22 cellular contexts compared by ENCODE assay signal in the genomic region with DNA sequence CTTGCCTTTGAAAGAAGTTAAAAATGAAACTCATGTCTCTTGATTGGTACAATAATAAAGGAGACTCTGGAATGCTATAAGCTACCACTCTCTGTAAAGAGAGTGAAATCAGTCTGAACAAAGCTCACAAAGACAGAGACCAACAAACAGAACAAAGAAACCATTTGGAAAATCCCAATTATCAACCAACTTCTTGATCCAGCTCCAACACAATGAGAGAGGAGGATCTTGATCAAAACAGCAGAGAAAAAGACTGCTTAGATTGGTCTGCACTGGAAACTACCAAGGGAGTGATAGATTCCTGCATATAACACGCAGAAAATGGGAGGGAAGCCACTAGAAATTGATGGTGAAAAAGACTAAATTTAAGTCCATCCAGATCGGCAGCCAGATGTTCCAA. TPM values are rescaled to one million over a fixed set of nuclear protein-coding genes. Genes with fewer than 3 reads are reported as not detected.
DNase-seq lines count a peak whose midpoint lies in the region; ATAC-seq lines count a peak whose summit lies in the region.
"Had no signal": no experiment of that assay in that cellular context is flagged by ENCODE, and none has a peak within 500 bp of the region (broad histone marks: within the 10 kb centered on the region; RNA-seq: fewer than 3 reads in every experiment).

No MANE protein-coding gene starts in this region.

- H3K27ac Mint-ChIP-seq in activated T-cell treated with anti-CD3 and anti-CD28 coated beads, Interleukin-2, amount 50 U/mL, for 72 hours, result peak overlapping the region; percentile 84
- H3K27ac Mint-ChIP-seq in activated T-helper 17 cell treated with anti-CD3 and anti-CD28 coated beads, Interleukin-2, amount 50 U/mL, for 72 hours, result peak overlapping the region; percentile 31
- H3K27ac Mint-ChIP-seq: B cell had no signal

- no peaks in the 10 kb centered on the region for H3K27me3 Mint-ChIP-seq in activated T-cell treated with anti-CD3 and anti-CD28 coated beads, Interleukin-2, amount 50 U/mL, for 72 hours (ENCODE audit: low read depth)
- no peaks in the 10 kb centered on the region for H3K27me3 Mint-ChIP-seq in activated T-helper 17 cell treated with anti-CD3 and anti-CD28 coated beads, Interleukin-2, amount 50 U/mL, for 72 hours
- H3K27me3 Mint-ChIP-seq: B cell; stimulated activated memory B cell treated with anti-CD40 and anti-IgM and Interleukin-4, amounts not matched to agents 10 μg/mL and 1 μg/mL and 100 μg/mL, for 72 hours had no signal

- in situ Hi-C loops in KBM-7 (cut with MboI; ENCODE audit: low pct_unique_long_range_greater_than_20kb, low sequenced_read_pairs), result loop anchor here (25.0 kb wide), 1 partner anchor 139 kb away; the partner anchor contains the start of gene MELK

- H3K9me3 Mint-ChIP-seq in activated T-cell treated with anti-CD3 and anti-CD28 coated beads, Interleukin-2, amount 50 U/mL, for 72 hours, result no peaks in the 10 kb centered on the region
- no peaks in the 10 kb centered on the region for H3K9me3 Mint-ChIP-seq in activated T-helper 17 cell treated with anti-CD3 and anti-CD28 coated beads, Interleukin-2, amount 50 U/mL, for 72 hours
- H3K9me3 Mint-ChIP-seq: stimulated activated memory B cell treated with anti-CD40 and anti-IgM and Interleukin-4, amounts not matched to agents 10 μg/mL and 1 μg/mL and 100 μg/mL, for 72 hours had no signal

- H3K4me1 Mint-ChIP-seq in activated T-cell treated with anti-CD3 and anti-CD28 coated beads, Interleukin-2, amount 50 U/mL, for 72 hours (ENCODE audit: low read depth), result peaks cover 15% of the 10 kb centered on the region
- peaks cover 8% of the 10 kb centered on the region for H3K4me1 Mint-ChIP-seq in activated T-helper 17 cell treated with anti-CD3 and anti-CD28 coated beads, Interleukin-2, amount 50 U/mL, for 72 hours

- peaks cover 0 to 2% of the 10 kb centered on the region in 2 donors for H3K36me3 Mint-ChIP-seq in activated T-cell treated with anti-CD3 and anti-CD28 coated beads, Interleukin-2, amount 50 U/mL, for 72 hours (ENCODE audit: insufficient read depth in 2 of 2)
- peaks cover 41% of the 10 kb centered on the region for H3K36me3 Mint-ChIP-seq in activated T-helper 17 cell treated with anti-CD3 and anti-CD28 coated beads, Interleukin-2, amount 50 U/mL, for 72 hours (ENCODE audit: low read depth)

- no peak for DNase-seq in activated T-cell treated with anti-CD3 and anti-CD28 coated beads, Interleukin-2, amount 50 U/mL, for 72 hours
- DNase-seq in activated T-cell treated with anti-CD3 and anti-CD28 coated beads, Interleukin-2, amount 50 U/mL, for 48 hours, result no peak
- DNase-seq in medulla oblongata (ENCODE audit: extremely low spot score), result peak; percentile 67
- DNase-seq in substantia nigra (lab: John Stamatoyannopoulos, UW), result peak in 1 of 49 donors; percentile 13
- no peak for DNase-seq in KBM-7
- DNase-seq: activated CD4-positive, alpha-beta T cell treated with anti-CD3 and anti-CD28 coated beads for 48 hours; activated effector memory CD4-positive, alpha-beta T cell treated with anti-CD3 and anti-CD28 coated beads, Interleukin-2, amount 50 U/mL, for 16 hours; amniotic stem cell; left lung; mucosa of descending colon; NCI-H1105 treated with DMSO at 0.1 percent for 48 hours; NCI-H2029 treated with DMSO at 0.1 percent for 48 hours; NCI-H446; Peyer's patch; small intestine; T-helper 1 cell; tibial artery had no signal

- H3K27ac ChIP-seq in substantia nigra (ENCODE audit: low read depth, low read length, poor library complexity, severe bottlenecking), result peak overlapping the region; percentile 78
- H3K27ac ChIP-seq: left lung, Peyer's patch, tibial artery had no signal

- H3K4me3 Mint-ChIP-seq in activated T-cell treated with anti-CD3 and anti-CD28 coated beads, Interleukin-2, amount 50 U/mL, for 72 hours, result no peak overlapping the region
- no peak overlapping the region for H3K4me3 Mint-ChIP-seq in activated T-helper 17 cell treated with anti-CD3 and anti-CD28 coated beads, Interleukin-2, amount 50 U/mL, for 72 hours
- H3K4me3 Mint-ChIP-seq: B cell; stimulated activated memory B cell treated with anti-CD40 and anti-IgM and Interleukin-4, amounts not matched to agents 10 μg/mL and 1 μg/mL and 100 μg/mL, for 72 hours had no signal

- ATAC-seq in activated T-cell treated with anti-CD3 and anti-CD28 coated beads, Interleukin-2, amount 50 U/mL, for 72 hours (replicated peaks in 1 of 2), result no peak
- ATAC-seq in activated T-helper 17 cell treated with anti-CD3 and anti-CD28 coated beads, Interleukin-2, amount 50 U/mL, for 72 hours (replicated peaks), result no peak
- ATAC-seq in HG03378 (IDR thresholded peaks at IDR 0.05; ENCODE audit: unreplicated experiment), result no peak
- no peak for ATAC-seq in HG02981 (IDR thresholded peaks at IDR 0.05; ENCODE audit: unreplicated experiment)
- ATAC-seq: left lung; mucosa of descending colon; stimulated activated memory B cell treated with anti-CD40 and anti-IgM and Interleukin-4, amounts not matched to agents 10 μg/mL and 1 μg/mL and 100 μg/mL, for 72 hours had no signal

RNA-seq across cellular contexts. Expression of gene RNF38, which starts 23.1 kb away (rescaled TPM):
- 10 to 100 TPM; 33.5 to 35.2 TPM for total RNA-seq in activated T-cell treated with anti-CD3 and anti-CD28 coated beads, Interleukin-2, amount 50 U/mL, for 72 hours
- 10 to 100 TPM; 39.1 to 39.3 TPM for total RNA-seq in activated T-helper 17 cell treated with anti-CD3 and anti-CD28 coated beads, Interleukin-2, amount 50 U/mL, for 72 hours
